Comparison of ENCODE assay signal across 10 cellular contexts in the genomic region with DNA sequence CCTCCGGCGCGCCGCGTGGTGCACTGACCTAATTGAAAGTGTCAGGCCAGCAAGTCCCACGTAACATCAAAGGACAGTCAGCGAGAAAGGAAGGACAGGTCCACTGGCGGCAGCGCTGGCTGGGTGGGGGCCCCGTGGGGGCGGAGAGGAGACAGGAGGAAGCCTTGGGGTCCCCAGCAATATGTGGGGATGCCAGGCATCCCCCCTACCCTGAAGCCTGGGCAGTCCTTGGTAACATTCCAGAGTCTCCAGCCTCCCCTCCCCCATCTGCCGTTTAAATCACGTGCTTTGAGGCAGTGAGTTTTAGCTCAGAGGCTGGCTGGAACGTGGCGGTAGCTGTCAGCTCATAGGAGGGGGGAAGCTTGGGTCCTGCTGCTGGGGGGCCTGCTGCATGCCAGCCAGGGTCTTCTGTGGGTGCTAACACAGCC.
DNase-seq lines count a peak whose midpoint lies in the region; ATAC-seq and TF ChIP-seq lines count a peak whose summit lies in the region.
"Had no signal": no experiment of that assay in that cellular context is flagged by ENCODE, and none has a peak within 500 bp of the region (broad histone marks: within the 10 kb centered on the region; RNA-seq: fewer than 3 reads in every experiment).

No MANE protein-coding gene starts in this region.

- H3K27ac ChIP-seq in H9 (ENCODE audit: insufficient read length, low read depth, low read length): no peak overlapping the region
- H3K27ac ChIP-seq: SJCRH30 had no signal

- peaks cover 2% of the 10 kb centered on the region for H3K27me3 Mint-ChIP-seq in H9 (ENCODE audit: low read depth)
- H3K27me3 Mint-ChIP-seq in activated naive CD4-positive, alpha-beta T cell treated with anti-CD3 and anti-CD28 coated beads for 36 hours (ENCODE audit: low read depth): no peaks in the 10 kb centered on the region

- CTCF ChIA-PET in activated naive CD4-positive, alpha-beta T cell treated with anti-CD3 and anti-CD28 coated beads for 36 hours (lab: Charles Lee): no interaction called here

- no peak overlapping the region for H4K5ac ChIP-seq in H9 (ENCODE audit: insufficient read length, low read depth, low read length)

- H3K9me3 ChIP-seq in H9 (ENCODE audit: control insufficient read depth, low read depth, low read length): no peaks in the 10 kb centered on the region
- H3K9me3 ChIP-seq: SJCRH30 had no signal

- H3K4me1 ChIP-seq in H9 (ENCODE audit: insufficient read depth, low read length): peaks cover 5% of the 10 kb centered on the region; the same call in 1 of the 2 replicates
- H3K4me1 ChIP-seq: SJCRH30 had no signal

- no peaks in the 10 kb centered on the region for H3K23me2 ChIP-seq in H9 (ENCODE audit: insufficient read length, low read depth, low read length, poor library complexity, severe bottlenecking)

- no peak overlapping the region for H2BK15ac ChIP-seq in H9 (ENCODE audit: low read depth, low read length)

- no peak overlapping the region for H2BK120ac ChIP-seq in H9 (ENCODE audit: low read depth, low read length, poor library complexity, severe bottlenecking)

- H3K27ac Mint-ChIP-seq in H9: peak overlapping the region in 1 of 3 experiments; percentile 79; a peak in 1 of 7 replicates
- H3K27ac Mint-ChIP-seq in activated naive CD4-positive, alpha-beta T cell treated with anti-CD3 and anti-CD28 coated beads for 36 hours: no peak overlapping the region

- H3T11ph ChIP-seq in H9 (ENCODE audit: low read length): no peak overlapping the region

- no peak overlapping the region for H2AK5ac ChIP-seq in H9 (ENCODE audit: insufficient read length, low read length)

- no CpG with 5 or more reads among the region's 15 CpGs for WGBS in H9 (ENCODE audit: extremely low coverage, insufficient read length, low lambda C conversion rate)

- no peaks in the 10 kb centered on the region for H3K79me1 ChIP-seq in H9 (ENCODE audit: insufficient read depth, low read depth, low read length, poor library complexity, severe bottlenecking)

- H4K20me1 ChIP-seq in H9 (ENCODE audit: control insufficient read depth, insufficient read depth, insufficient read length): no peaks in the 10 kb centered on the region

- no peak overlapping the region for H3K9ac ChIP-seq in H9 (ENCODE audit: extremely low read depth, insufficient read length, low read length)

- peak; percentile 63 for DNase-seq in H9
- peak; percentile 57 to 79 for DNase-seq in cerebellar nuclear complex (lab: John Stamatoyannopoulos, UW)
- peak; percentile 79 for DNase-seq in islet precursor cell
- DNase-seq in retina: peak; percentile 93
- DNase-seq in activated naive CD4-positive, alpha-beta T cell treated with anti-CD3 and anti-CD28 coated beads for 36 hours: no peak
- no peak for DNase-seq in activated T-cell treated with anti-CD3 and anti-CD28 coated beads, Interleukin-2, amount 50 U/mL, for 48 hours
- DNase-seq: SJCRH30 had no signal

- no peak overlapping the region for H3K4ac ChIP-seq in H9 (ENCODE audit: low read depth, low read length)

- H4K91ac ChIP-seq in H9 (ENCODE audit: insufficient read length, low read depth, low read length): no peak overlapping the region

- H4K8ac ChIP-seq in H9 (replicated peaks; ENCODE audit: insufficient read length, low read depth, low read length): no peak overlapping the region

- H2BK20ac ChIP-seq in H9 (ENCODE audit: low read depth, low read length, poor library complexity, severe bottlenecking): no peak overlapping the region

- H3K23ac ChIP-seq in H9 (ENCODE audit: insufficient read length, low read depth, low read length): no peak overlapping the region

- ATAC-seq in HG02642 (IDR thresholded peaks at IDR 0.05; ENCODE audit: poor library complexity, unreplicated experiment) (no peak), HG03196 (IDR thresholded peaks at IDR 0.05; ENCODE audit: unreplicated experiment) (no peak)
- ATAC-seq: HCT116 had no signal

- H3K14ac ChIP-seq in H9 (ENCODE audit: insufficient read depth, low read length): no peak overlapping the region; the same call in 1 of the 2 replicates

- no peaks in the 10 kb centered on the region for H3K27me3 ChIP-seq in H9 (ENCODE audit: insufficient read depth, low read length)
- H3K27me3 ChIP-seq: SJCRH30 had no signal

- intact Hi-C loops in activated naive CD4-positive, alpha-beta T cell treated with anti-CD3 and anti-CD28 coated beads for 36 hours (cut with micrococcal nuclease): no loop called here

- H2BK12ac ChIP-seq in H9 (ENCODE audit: insufficient read length, low read depth, low read length): no peak overlapping the region

- no peaks in the 10 kb centered on the region for H3K9me3 Mint-ChIP-seq in H9
- no peaks in the 10 kb centered on the region for H3K9me3 Mint-ChIP-seq in activated naive CD4-positive, alpha-beta T cell treated with anti-CD3 and anti-CD28 coated beads for 36 hours

- no peak overlapping the region for H2BK5ac ChIP-seq in H9 (ENCODE audit: insufficient read length, low read length)

- TF ChIP-seq CTCF in H9 (conservative IDR thresholded peaks at IDR 0.05): no peak

- no peak overlapping the region for H3K56ac ChIP-seq in H9 (ENCODE audit: insufficient read length, low read depth, low read length)

- H3K36me3 Mint-ChIP-seq in H9 (ENCODE audit: insufficient read depth in 1 of 3, low read depth in 3 of 3): peaks cover 0 to 7% (median 2%) of the 10 kb centered on the region in 3 experiments; a peak in 5 of 7 replicates
- H3K36me3 Mint-ChIP-seq in activated naive CD4-positive, alpha-beta T cell treated with anti-CD3 and anti-CD28 coated beads for 36 hours (ENCODE audit: low read depth): no peaks in the 10 kb centered on the region

- no peak overlapping the region for H3K4me3 Mint-ChIP-seq in H9
- no peak overlapping the region for H3K4me3 Mint-ChIP-seq in activated naive CD4-positive, alpha-beta T cell treated with anti-CD3 and anti-CD28 coated beads for 36 hours

- no peak overlapping the region for H3K18ac ChIP-seq in H9 (ENCODE audit: insufficient read length, low read depth, low read length)

- no peak overlapping the region for H2AFZ ChIP-seq in H9 (ENCODE audit: low read length)

- H3K4me1 Mint-ChIP-seq in H9: peaks cover 17 to 21% of the 10 kb centered on the region in 2 experiments
- H3K4me1 Mint-ChIP-seq in activated naive CD4-positive, alpha-beta T cell treated with anti-CD3 and anti-CD28 coated beads for 36 hours (ENCODE audit: low read depth): no peaks in the 10 kb centered on the region

- no peaks in the 10 kb centered on the region for H3K79me2 ChIP-seq in H9 (ENCODE audit: insufficient read depth, low read length)

- no peak overlapping the region for H3K4me2 ChIP-seq in H9 (ENCODE audit: insufficient read depth, insufficient read length, low read length)

Comparison
In these comparisons a context has a peak if more than half of its experiments do, and no peak if none do; other contexts are left out.
1. DNase-seq: peak in H9 (single experiment), cerebellar nuclear complex (2 of 2), islet precursor cell (single experiment) and retina (single experiment); none in activated naive CD4-positive, alpha-beta T cell treated with anti-CD3 and anti-CD28 coated beads for 36 hours (single experiment) and activated T-cell treated with anti-CD3 and anti-CD28 coated beads, Interleukin-2, amount 50 U/mL, for 48 hours (0 of 2).